In the genomic region with DNA sequence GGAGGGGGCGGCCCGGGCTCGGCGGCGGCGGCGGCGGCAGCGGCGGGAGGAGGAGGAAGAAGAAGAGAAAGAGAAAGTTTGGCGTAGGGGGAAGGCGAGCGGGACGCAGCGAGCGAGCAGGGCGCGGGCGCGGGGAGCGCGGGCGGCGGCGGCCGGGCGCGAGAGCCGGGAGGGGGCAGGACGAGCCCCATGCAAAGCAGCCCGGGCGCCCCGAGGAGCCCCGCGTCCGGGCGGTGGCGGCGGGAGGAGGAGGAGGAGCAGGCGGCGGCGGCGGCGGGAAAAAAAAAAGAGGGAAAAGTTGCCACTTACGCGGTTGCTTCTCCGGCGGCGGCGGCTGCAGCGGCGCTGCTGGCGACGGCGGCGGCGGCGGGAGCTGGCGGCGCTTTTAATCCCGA, we compare ENCODE assay signal across 8 cellular contexts. TPM values are rescaled to one million over a fixed set of nuclear protein-coding genes. Genes with fewer than 3 reads are reported as not detected.
DNase-seq lines count a peak whose midpoint lies in the region; ATAC-seq, FAIRE-seq and TF ChIP-seq lines count a peak whose summit lies in the region.

No MANE protein-coding gene starts in this region.

- DNase-seq in RCC 7860 (ENCODE audit: low spot score) (peak; percentile 33), dorsolateral prefrontal cortex (no peak), mucosa of gallbladder (ENCODE audit: low spot score) (no peak), hepatic stellate cell (ENCODE audit: low spot score) (no peak)

- H3K4me2 ChIP-seq in BLaER1, result peak overlapping the region; percentile 91

- H3K9me3 ChIP-seq in BLaER1, result no peaks in the 10 kb centered on the region
- H3K9me3 ChIP-seq in mucosa of rectum (ENCODE audit: control insufficient read depth in 2 of 2, low read length in 2 of 2), result no peaks in the 10 kb centered on the region

- H3K27me3 ChIP-seq in BLaER1 (peaks cover 100% of the 10 kb centered on the region), dorsolateral prefrontal cortex (peaks cover 0 to 45% (median 31%) of the 10 kb centered on the region in 45 donors), mucosa of rectum (ENCODE audit: control insufficient read depth in 2 of 2, insufficient read depth in 2 of 2, low read length in 2 of 2) (peaks cover 4% of the 10 kb centered on the region in 2 donors)

- peaks cover 76% of the 10 kb centered on the region for H4K20me1 ChIP-seq in BLaER1

- intact Hi-C loops in dorsolateral prefrontal cortex (cut with DNase I), result no loop called here

- FAIRE-seq in RCC 7860 (lab: Jason Lieb, UNC), result no peak

- H3K4me3 ChIP-seq in BLaER1, result peak overlapping the region; percentile 81
- peak overlapping the region in 57 of 59 donors; percentile 44 to 79 (median 66) for H3K4me3 ChIP-seq in dorsolateral prefrontal cortex
- H3K4me3 ChIP-seq in mucosa of rectum (ENCODE audit: low read length in 2 of 2), result peak overlapping the region in 1 of 2 donors; percentile 53

- H3K27ac ChIP-seq in BLaER1 (no peak overlapping the region), dorsolateral prefrontal cortex (peak overlapping the region in 51 of 59 donors; percentile 33 to 96 (median 81)), mucosa of rectum (ENCODE audit: low read depth in 2 of 2, low read length in 2 of 2) (peak overlapping the region; percentile 69 to 82)

- H3K4me1 ChIP-seq in BLaER1, result peaks cover 9% of the 10 kb centered on the region; the same call in 1 of the 2 replicates
- peaks cover 20 to 34% of the 10 kb centered on the region in 2 donors for H3K4me1 ChIP-seq in mucosa of rectum (ENCODE audit: control insufficient read depth in 2 of 2, insufficient read depth in 2 of 2, low read length in 2 of 2)

- ATAC-seq in GM18870 (IDR thresholded peaks at IDR 0.05; ENCODE audit: unreplicated experiment) (peak; percentile 47), HG02970 (IDR thresholded peaks at IDR 0.05; ENCODE audit: low FRiP score, unreplicated experiment) (peak; percentile 77)

- peak in 2 of 56 donors; percentile 6 to 9 for TF ChIP-seq CTCF in dorsolateral prefrontal cortex (IDR thresholded peaks at IDR 0.05 in 54 of 56, conservative IDR thresholded peaks at IDR 0.05 in 2 of 56; ENCODE audit: low read depth in 1 of 56, partially characterized antibody in 56 of 56)

- H3K36me3 ChIP-seq in BLaER1 (no peaks in the 10 kb centered on the region), mucosa of rectum (ENCODE audit: control insufficient read depth in 2 of 2, insufficient read depth in 2 of 2, low read length in 2 of 2) (no peaks in the 10 kb centered on the region)

- H3K9ac ChIP-seq in BLaER1 (peak overlapping the region; percentile 58; the same call in 1 of the 2 replicates), mucosa of rectum (ENCODE audit: low read depth in 1 of 2, low read length in 2 of 2) (peak overlapping the region in 1 of 2 donors; percentile 56)

RNA-seq across cellular contexts. Expression of a gene that starts 10.3 kb away (rescaled TPM):
- total RNA-seq in dorsolateral prefrontal cortex, result 10 to 100 TPM in 109 of 120 experiments, 1 to 10 TPM in 11; 7.3 to 24.4 (median 13.4) TPM
- 51.4 TPM for total RNA-seq in mucosa of gallbladder
